In genomic region chr15:56243774-56244236, GRCh38 we compare ENCODE assay signal across 8 cellular contexts.
DNase-seq lines count a peak whose midpoint lies in the region; ATAC-seq and TF ChIP-seq lines count a peak whose summit lies in the region.

TSS of gene RFX7 (minus strand) at chr15:56243879. CDS start at chr15:56243285, 594 bp downstream.

- no peak for ATAC-seq in HG03457 (IDR thresholded peaks at IDR 0.05; ENCODE audit: unreplicated experiment)

- DNase-seq in GM10266 (ENCODE audit: extremely low spot score) (peak; percentile 77), HEK293T (ENCODE audit: extremely low spot score) (peak; percentile 68), NCI-H1105 treated with DMSO at 0.1 percent for 48 hours (lab: John Stamatoyannopoulos, UW) (peak; percentile 49), UCSD-AML1 (lab: John Stamatoyannopoulos, UW; ENCODE audit: unreplicated experiment) (peak; percentile 75), T47D (ENCODE audit: low read depth in 1 of 2, low spot score in 1 of 2) (peak; percentile 79 to 80), iPS-NIHi11 (ENCODE audit: low spot score) (peak; percentile 89)

- peak within 1 kb of the TSS; percentile 74 to 93 (median 90) for H3K4me3 ChIP-seq in skin epidermis

- in situ Hi-C loops in T47D (cut with HindIII; ENCODE audit: low pct_unique_long_range_greater_than_20kb, low sequenced_read_pairs), result no loop called here

- POLR2A ChIA-PET in HEK293T (lab: Yijun Ruan, JAX), result interaction anchor here (0.9 to 1.5 kb wide), 4 partner anchors 77 to 191 kb away, joined by 3 to 5 read pairs (median 3); partner anchors contain the start of gene TEX9

- TF ChIP-seq CTCF in GM10266 (IDR thresholded peaks at IDR 0.05; ENCODE audit: control insufficient read depth, insufficient read depth, low read depth, missing control alignments), result peak; percentile 19

- peak within 1 kb of the TSS; percentile 83 to 99 (median 96) for H3K27ac ChIP-seq in skin epidermis

- CTCF ChIA-PET in HEK293T (lab: Yijun Ruan, JAX), result no interaction called here

TF ChIP-seq in HEK293T, 16 proteins besides CTCF, POLR2A, EP300 and RAD21:
- TF ChIP-seq FOXK2 (IDR thresholded peaks at IDR 0.05) (no peak), FOXM1 (IDR thresholded peaks at IDR 0.05; ENCODE audit: borderline replicate concordance) (peak; percentile 15; the same call in 1 of the 2 replicates), ARNT (IDR thresholded peaks at IDR 0.05) (no peak)
